In the genomic region with DNA sequence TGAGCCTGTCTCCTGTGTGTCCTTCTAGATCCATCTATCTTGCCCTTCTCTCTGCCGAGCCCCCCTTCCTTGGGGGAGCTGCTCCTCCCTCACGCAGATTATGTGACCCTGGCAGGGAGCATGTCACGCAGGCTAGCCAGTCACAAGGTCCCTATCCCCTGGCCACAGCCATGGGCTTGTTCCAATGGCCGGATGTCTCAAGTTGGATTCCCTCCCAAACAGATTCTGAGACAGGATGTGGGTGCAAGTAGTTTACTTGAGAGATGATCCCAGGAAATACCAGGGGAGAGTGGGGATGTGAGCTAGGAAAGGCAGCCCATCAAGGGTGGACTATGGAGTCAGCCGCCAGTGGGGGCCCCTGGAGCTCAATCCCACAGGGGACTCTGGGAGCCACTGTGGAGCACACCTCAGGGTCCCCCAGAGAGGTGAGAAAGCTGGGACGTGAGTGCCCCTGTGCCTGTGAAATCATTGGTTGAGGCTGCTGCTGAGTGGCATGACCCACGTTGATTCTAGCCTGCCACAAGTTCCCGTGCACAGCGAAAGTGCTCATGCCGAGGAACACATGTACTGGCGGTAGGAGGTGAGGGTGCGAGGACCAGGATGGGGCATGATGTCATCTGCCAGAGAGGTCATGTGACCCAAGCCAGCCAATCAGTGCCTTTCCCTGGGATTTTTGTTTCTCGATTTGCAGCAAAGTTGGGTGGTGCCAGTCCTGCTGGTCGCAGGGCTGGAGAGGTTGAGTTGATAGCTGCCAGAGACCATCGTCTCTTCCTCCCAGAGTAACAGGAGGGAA, we compare ENCODE assay signal across 2 cellular contexts.
TF ChIP-seq lines count a peak whose summit lies in the region.

No MANE protein-coding gene starts in this region.

TF ChIP-seq in HEK293T, 16 proteins besides CTCF, POLR2A, EP300 and RAD21:
- TF ChIP-seq NFRKB (IDR thresholded peaks at IDR 0.05): no peak
- peak; percentile 34; the same call in 1 of the 2 replicates for TF ChIP-seq L3MBTL2 (conservative IDR thresholded peaks at IDR 0.05)

TF ChIP-seq in H1, 55 proteins besides CTCF, POLR2A, EP300 and RAD21:
- TF ChIP-seq, protein P1, sequence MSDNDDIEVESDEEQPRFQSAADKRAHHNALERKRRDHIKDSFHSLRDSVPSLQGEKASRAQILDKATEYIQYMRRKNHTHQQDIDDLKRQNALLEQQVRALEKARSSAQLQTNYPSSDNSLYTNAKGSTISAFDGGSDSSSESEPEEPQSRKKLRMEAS (IDR thresholded peaks at IDR 0.05): peak; percentile 27; the same call in 1 of the 2 replicates
- TF ChIP-seq GTF2F1 (IDR thresholded peaks at IDR 0.05; ENCODE audit: borderline replicate concordance, low read depth, low read length) (no peak), TBP (IDR thresholded peaks at IDR 0.05; ENCODE audit: low read depth, low read length) (no peak), PHF8 (conservative IDR thresholded peaks at IDR 0.05; ENCODE audit: low read depth, low read length) (no peak), CEBPB (IDR thresholded peaks at IDR 0.05; ENCODE audit: low read depth, low read length) (no peak)
- TF ChIP-seq, protein P2, sequence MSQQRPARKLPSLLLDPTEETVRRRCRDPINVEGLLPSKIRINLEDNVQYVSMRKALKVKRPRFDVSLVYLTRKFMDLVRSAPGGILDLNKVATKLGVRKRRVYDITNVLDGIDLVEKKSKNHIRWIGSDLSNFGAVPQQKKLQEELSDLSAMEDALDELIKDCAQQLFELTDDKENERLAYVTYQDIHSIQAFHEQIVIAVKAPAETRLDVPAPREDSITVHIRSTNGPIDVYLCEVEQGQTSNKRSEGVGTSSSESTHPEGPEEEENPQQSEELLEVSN (IDR thresholded peaks at IDR 0.05): peak; percentile 36; the same call in 1 of the 2 replicates
- TF ChIP-seq, protein P3, sequence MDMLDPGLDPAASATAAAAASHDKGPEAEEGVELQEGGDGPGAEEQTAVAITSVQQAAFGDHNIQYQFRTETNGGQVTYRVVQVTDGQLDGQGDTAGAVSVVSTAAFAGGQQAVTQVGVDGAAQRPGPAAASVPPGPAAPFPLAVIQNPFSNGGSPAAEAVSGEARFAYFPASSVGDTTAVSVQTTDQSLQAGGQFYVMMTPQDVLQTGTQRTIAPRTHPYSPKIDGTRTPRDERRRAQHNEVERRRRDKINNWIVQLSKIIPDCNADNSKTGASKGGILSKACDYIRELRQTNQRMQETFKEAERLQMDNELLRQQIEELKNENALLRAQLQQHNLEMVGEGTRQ (IDR thresholded peaks at IDR 0.05; ENCODE audit: low read length): peak; percentile 54
